1 cellular context compared by ENCODE assay signal in the genomic region with DNA sequence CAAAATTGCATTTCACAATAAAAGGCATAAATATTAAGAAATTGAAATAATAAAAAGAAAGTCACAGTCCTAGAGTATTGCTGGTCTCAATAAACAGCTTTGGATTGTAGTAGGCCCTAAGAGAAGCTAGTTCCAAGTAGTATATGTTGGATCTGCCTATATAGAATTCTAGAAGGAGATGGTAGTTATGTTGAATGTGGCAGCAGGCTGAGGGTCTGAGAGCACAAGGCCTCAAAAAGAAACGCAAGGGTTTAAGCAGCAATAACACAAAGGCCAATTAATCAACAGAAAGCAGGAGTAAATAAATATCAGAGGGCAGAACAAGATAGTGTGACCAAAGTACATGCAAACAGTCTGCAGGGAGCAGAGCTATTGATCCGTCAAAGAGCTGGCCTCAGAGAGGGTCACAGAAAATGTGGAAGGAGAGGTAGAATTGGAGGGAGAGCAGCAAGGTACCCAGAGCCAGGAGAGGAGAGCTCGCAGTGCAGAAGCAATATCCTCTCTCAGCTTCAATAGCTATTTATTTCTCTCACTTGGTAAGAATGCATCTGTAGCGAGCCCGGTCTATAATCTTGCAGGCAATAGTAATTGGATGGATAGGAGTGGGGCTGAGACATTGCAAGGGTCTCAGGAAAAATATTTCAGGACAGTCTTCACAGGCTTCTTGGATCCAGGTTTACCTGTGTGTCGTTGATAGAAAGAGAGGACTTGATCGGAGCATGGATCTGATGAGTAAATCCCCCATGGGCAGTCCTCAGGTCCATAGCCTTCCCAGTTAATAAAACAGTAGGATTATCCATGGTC.
TF ChIP-seq lines count a peak whose summit lies in the region.

No MANE protein-coding gene starts in this region.

TF ChIP-seq in HepG2, 621 proteins besides CTCF, POLR2A, EP300 and RAD21 (continued from another document):
- TF ChIP-seq HMGXB3 (CRISPR knock-in tag; IDR thresholded peaks at IDR 0.05; ENCODE audit: borderline replicate concordance) (0 out of 2 replicates have a peak, but pooled peaks have one; percentile 24), MAX (IDR thresholded peaks at IDR 0.05) (peak; percentile 59), XBP1 (CRISPR knock-in tag; IDR thresholded peaks at IDR 0.05) (no peak), MEIS1 (CRISPR knock-in tag; IDR thresholded peaks at IDR 0.05; ENCODE audit: borderline replicate concordance) (peak; percentile 88; the same call in 1 of the 2 replicates), BCL6 (CRISPR knock-in tag; IDR thresholded peaks at IDR 0.05) (peak; percentile 88), NCOA1 (CRISPR knock-in tag; IDR thresholded peaks at IDR 0.05) (peak; percentile 62; the same call in 1 of the 2 replicates), JUNB (CRISPR knock-in tag; IDR thresholded peaks at IDR 0.05; ENCODE audit: borderline replicate concordance) (peak; percentile 15; the same call in 1 of the 2 replicates), FOSL2 (CRISPR knock-in tag; IDR thresholded peaks at IDR 0.05) (peak; percentile 53), SALL1 (CRISPR knock-in tag; IDR thresholded peaks at IDR 0.05) (peak; percentile 98), TMF1 (CRISPR knock-in tag; IDR thresholded peaks at IDR 0.05; ENCODE audit: low read depth) (peak; percentile 85; the same call in 1 of the 2 replicates), ZNF44 (CRISPR knock-in tag; IDR thresholded peaks at IDR 0.05) (peak; percentile 91; the same call in 1 of the 2 replicates), PRDM15 (CRISPR knock-in tag; IDR thresholded peaks at IDR 0.05) (peak; percentile 86), ZNF766 (CRISPR knock-in tag; IDR thresholded peaks at IDR 0.05; ENCODE audit: borderline replicate concordance) (peak; percentile 80; the same call in 1 of the 2 replicates), NKX3-1 (CRISPR knock-in tag; IDR thresholded peaks at IDR 0.05) (peak; percentile 91; the same call in 1 of the 2 replicates), ZNF710 (CRISPR knock-in tag; IDR thresholded peaks at IDR 0.05; ENCODE audit: borderline replicate concordance) (peak; percentile 99), PAWR (CRISPR knock-in tag; IDR thresholded peaks at IDR 0.05; ENCODE audit: borderline replicate concordance) (0 out of 2 replicates have a peak, but pooled peaks have one; percentile 14), PAXIP1 (CRISPR knock-in tag; conservative IDR thresholded peaks at IDR 0.05) (peak; percentile 100), KMT2A (CRISPR knock-in tag; IDR thresholded peaks at IDR 0.05) (peak; percentile 57; the same call in 1 of the 2 replicates), ZNF207 (IDR thresholded peaks at IDR 0.05; ENCODE audit: borderline replicate concordance) (no peak), PHF21A (CRISPR knock-in tag; IDR thresholded peaks at IDR 0.05) (peak; percentile 93), MZF1 (CRISPR knock-in tag; IDR thresholded peaks at IDR 0.05; ENCODE audit: borderline replicate concordance) (no peak), ZNF180 (CRISPR knock-in tag; IDR thresholded peaks at IDR 0.05; ENCODE audit: borderline replicate concordance, low read depth) (no peak), TBP (CRISPR knock-in tag; IDR thresholded peaks at IDR 0.05) (no peak)
- TF ChIP-seq, protein P1, sequence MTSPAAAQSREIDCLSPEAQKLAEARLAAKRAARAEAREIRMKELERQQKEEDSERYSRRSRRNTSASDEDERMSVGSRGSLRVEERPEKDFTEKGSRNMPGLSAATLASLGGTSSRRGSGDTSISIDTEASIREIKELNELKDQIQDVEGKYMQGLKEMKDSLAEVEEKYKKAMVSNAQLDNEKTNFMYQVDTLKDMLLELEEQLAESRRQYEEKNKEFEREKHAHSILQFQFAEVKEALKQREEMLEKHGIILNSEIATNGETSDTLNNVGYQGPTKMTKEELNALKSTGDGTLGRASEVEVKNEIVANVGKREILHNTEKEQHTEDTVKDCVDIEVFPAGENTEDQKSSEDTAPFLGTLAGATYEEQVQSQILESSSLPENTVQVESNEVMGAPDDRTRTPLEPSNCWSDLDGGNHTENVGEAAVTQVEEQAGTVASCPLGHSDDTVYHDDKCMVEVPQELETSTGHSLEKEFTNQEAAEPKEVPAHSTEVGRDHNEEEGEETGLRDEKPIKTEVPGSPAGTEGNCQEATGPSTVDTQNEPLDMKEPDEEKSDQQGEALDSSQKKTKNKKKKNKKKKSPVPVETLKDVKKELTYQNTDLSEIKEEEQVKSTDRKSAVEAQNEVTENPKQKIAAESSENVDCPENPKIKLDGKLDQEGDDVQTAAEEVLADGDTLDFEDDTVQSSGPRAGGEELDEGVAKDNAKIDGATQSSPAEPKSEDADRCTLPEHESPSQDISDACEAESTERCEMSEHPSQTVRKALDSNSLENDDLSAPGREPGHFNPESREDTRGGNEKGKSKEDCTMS (CRISPR knock-in tag; conservative IDR thresholded peaks at IDR 0.05) = no peak
- TF ChIP-seq, protein P2, sequence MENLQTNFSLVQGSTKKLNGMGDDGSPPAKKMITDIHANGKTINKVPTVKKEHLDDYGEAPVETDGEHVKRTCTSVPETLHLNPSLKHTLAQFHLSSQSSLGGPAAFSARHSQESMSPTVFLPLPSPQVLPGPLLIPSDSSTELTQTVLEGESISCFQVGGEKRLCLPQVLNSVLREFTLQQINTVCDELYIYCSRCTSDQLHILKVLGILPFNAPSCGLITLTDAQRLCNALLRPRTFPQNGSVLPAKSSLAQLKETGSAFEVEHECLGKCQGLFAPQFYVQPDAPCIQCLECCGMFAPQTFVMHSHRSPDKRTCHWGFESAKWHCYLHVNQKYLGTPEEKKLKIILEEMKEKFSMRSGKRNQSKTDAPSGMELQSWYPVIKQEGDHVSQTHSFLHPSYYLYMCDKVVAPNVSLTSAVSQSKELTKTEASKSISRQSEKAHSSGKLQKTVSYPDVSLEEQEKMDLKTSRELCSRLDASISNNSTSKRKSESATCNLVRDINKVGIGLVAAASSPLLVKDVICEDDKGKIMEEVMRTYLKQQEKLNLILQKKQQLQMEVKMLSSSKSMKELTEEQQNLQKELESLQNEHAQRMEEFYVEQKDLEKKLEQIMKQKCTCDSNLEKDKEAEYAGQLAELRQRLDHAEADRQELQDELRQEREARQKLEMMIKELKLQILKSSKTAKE (CRISPR knock-in tag; IDR thresholded peaks at IDR 0.05; ENCODE audit: borderline replicate concordance) = peak; percentile 50; the same call in 1 of the 2 replicates
- TF ChIP-seq, protein P3, sequence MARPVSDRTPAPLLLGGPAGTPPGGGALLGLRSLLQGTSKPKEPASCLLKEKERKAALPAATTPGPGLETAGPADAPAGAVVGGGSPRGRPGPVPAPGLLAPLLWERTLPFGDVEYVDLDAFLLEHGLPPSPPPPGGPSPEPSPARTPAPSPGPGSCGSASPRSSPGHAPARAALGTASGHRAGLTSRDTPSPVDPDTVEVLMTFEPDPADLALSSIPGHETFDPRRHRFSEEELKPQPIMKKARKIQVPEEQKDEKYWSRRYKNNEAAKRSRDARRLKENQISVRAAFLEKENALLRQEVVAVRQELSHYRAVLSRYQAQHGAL (CRISPR knock-in tag; IDR thresholded peaks at IDR 0.05; ENCODE audit: not compliant biosample characterization) = no peak
- TF ChIP-seq, protein P4, sequence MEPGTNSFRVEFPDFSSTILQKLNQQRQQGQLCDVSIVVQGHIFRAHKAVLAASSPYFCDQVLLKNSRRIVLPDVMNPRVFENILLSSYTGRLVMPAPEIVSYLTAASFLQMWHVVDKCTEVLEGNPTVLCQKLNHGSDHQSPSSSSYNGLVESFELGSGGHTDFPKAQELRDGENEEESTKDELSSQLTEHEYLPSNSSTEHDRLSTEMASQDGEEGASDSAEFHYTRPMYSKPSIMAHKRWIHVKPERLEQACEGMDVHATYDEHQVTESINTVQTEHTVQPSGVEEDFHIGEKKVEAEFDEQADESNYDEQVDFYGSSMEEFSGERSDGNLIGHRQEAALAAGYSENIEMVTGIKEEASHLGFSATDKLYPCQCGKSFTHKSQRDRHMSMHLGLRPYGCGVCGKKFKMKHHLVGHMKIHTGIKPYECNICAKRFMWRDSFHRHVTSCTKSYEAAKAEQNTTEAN (CRISPR knock-in tag; conservative IDR thresholded peaks at IDR 0.05) = no peak
